Comparison of ENCODE assay signal across 12 cellular contexts in the genomic region with DNA sequence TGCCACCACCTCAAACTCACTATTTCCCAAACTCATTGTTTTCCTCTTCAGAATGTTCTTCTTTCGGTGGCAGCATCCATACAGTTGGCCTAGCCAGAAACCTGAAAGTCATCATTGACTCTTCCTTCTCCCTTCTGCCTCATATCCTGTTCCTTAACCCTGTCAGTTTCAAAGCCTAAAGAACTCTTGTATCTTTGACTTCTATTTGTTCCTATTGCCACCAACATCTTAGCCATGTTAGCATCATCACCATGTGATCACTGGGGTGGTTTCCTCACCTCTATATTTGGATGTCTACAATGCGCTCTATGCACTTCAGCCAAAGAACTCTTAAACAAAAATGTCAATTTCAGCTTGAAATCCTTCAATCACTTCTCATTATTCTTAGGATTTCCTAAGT. TPM values are rescaled to one million over a fixed set of nuclear protein-coding genes. Genes with fewer than 3 reads are reported as not detected.
DNase-seq lines count a peak whose midpoint lies in the region; ATAC-seq and TF ChIP-seq lines count a peak whose summit lies in the region.
"Had no signal": no experiment of that assay in that cellular context is flagged by ENCODE, and none has a peak within 500 bp of the region (broad histone marks: within the 10 kb centered on the region; RNA-seq: fewer than 3 reads in every experiment).

No MANE protein-coding gene starts in this region.

- no peak for TF ChIP-seq EP300 in tibial nerve (IDR thresholded peaks at IDR 0.05)

- peaks cover 53% of the 10 kb centered on the region for H3K36me3 Mint-ChIP-seq in T-helper 1 cell treated with Interleukin-12 subunit alpha and Interleukin-12 subunit beta and Interleukin-4 antibody, amounts not matched to agents 30 μg/mL and 1 μg/mL, for 36 hours (ENCODE audit: low read depth)
- H3K36me3 Mint-ChIP-seq in activated CD4-positive, alpha-beta memory T cell treated with anti-CD3 and anti-CD28 coated beads, Interleukin-2, amount 10 ng/mL, durations not matched to agents 7 days and 5 days (ENCODE audit: low read depth) = peaks cover 75% of the 10 kb centered on the region

- H3K36me3 ChIP-seq in tibial nerve (peaks cover 0 to 55% (median 0%) of the 10 kb centered on the region in 3 donors), adrenal gland (replicated peaks in 1 of 2) (no peaks in the 10 kb centered on the region)

- ATAC-seq in HG02884 (IDR thresholded peaks at IDR 0.05; ENCODE audit: unreplicated experiment) = peak; percentile 8
- ATAC-seq: GM23338 had no signal

- TF ChIP-seq POLR2A in tibial nerve (IDR thresholded peaks at IDR 0.05) (no peak), adrenal gland (IDR thresholded peaks at IDR 0.05) (no peak)

- 82 to 84% methylated on average over 2 of the region's 2 CpGs for WGBS in tibial nerve, 2 donors
- WGBS in adrenal gland, 4 donors = 84 to 98% (median 86%) methylated on average over 2 of the region's 2 CpGs

- TF ChIP-seq CTCF in tibial nerve (IDR thresholded peaks at IDR 0.05) (no peak), adrenal gland (IDR thresholded peaks at IDR 0.05) (no peak)

- no peak overlapping the region for H3K27ac ChIP-seq in tibial nerve
- no peak overlapping the region for H3K27ac ChIP-seq in adrenal gland

- no peak overlapping the region for H3K4me3 Mint-ChIP-seq in T-helper 1 cell treated with Interleukin-12 subunit alpha and Interleukin-12 subunit beta and Interleukin-4 antibody, amounts not matched to agents 30 μg/mL and 1 μg/mL, for 36 hours
- no peak overlapping the region for H3K4me3 Mint-ChIP-seq in activated CD4-positive, alpha-beta memory T cell treated with anti-CD3 and anti-CD28 coated beads, Interleukin-2, amount 10 ng/mL, durations not matched to agents 7 days and 5 days
- H3K4me3 Mint-ChIP-seq: GM23338 had no signal

- peaks cover 13% of the 10 kb centered on the region for H3K9me3 Mint-ChIP-seq in T-helper 1 cell treated with Interleukin-12 subunit alpha and Interleukin-12 subunit beta and Interleukin-4 antibody, amounts not matched to agents 30 μg/mL and 1 μg/mL, for 36 hours
- peaks cover 5% of the 10 kb centered on the region for H3K9me3 Mint-ChIP-seq in activated CD4-positive, alpha-beta memory T cell treated with anti-CD3 and anti-CD28 coated beads, Interleukin-2, amount 10 ng/mL, durations not matched to agents 7 days and 5 days

- CTCF ChIA-PET in activated CD4-positive, alpha-beta memory T cell treated with anti-CD3 and anti-CD28 coated beads, Interleukin-2, amount 10 ng/mL, durations not matched to agents 7 days and 5 days (lab: Charles Lee) = no interaction called here

- H3K9me3 ChIP-seq in tibial nerve (no peaks in the 10 kb centered on the region), adrenal gland (replicated peaks in 1 of 3) (no peaks in the 10 kb centered on the region)
- H3K9me3 ChIP-seq: heart left ventricle had no signal

- H3K27me3 ChIP-seq in tibial nerve = no peaks in the 10 kb centered on the region
- no peaks in the 10 kb centered on the region for H3K27me3 ChIP-seq in adrenal gland
- H3K27me3 ChIP-seq: heart left ventricle had no signal

- H3K27ac Mint-ChIP-seq in T-helper 1 cell treated with Interleukin-12 subunit alpha and Interleukin-12 subunit beta and Interleukin-4 antibody, amounts not matched to agents 30 μg/mL and 1 μg/mL, for 36 hours = peak overlapping the region; percentile 4
- H3K27ac Mint-ChIP-seq in activated CD4-positive, alpha-beta memory T cell treated with anti-CD3 and anti-CD28 coated beads, Interleukin-2, amount 10 ng/mL, durations not matched to agents 7 days and 5 days = peak overlapping the region; percentile 11
- H3K27ac Mint-ChIP-seq: GM23338 had no signal

- DNase-seq in T-helper 1 cell = no peak
- no peak for DNase-seq in activated CD4-positive, alpha-beta memory T cell treated with anti-CD3 and anti-CD28 coated beads, Interleukin-2, amount 10 ng/mL, durations not matched to agents 7 days and 5 days
- peak; percentile 6 for DNase-seq in renal cortical epithelial cell (ENCODE audit: low read depth)
- DNase-seq in activated effector memory CD4-positive, alpha-beta T cell treated with anti-CD3 and anti-CD28 coated beads, Interleukin-2, amount 50 U/mL, for 16 hours = no peak
- no peak for DNase-seq in tibial nerve (ENCODE audit: low spot score in 2 of 2)
- no peak for DNase-seq in adrenal gland
- DNase-seq: heart left ventricle; KBM-7; stimulated activated CD4-positive, alpha-beta T cell treated with anti-CD3 and anti-CD28 coated beads, Interleukin-15, amount 100 ng/mL, for 24 hours had no signal

- peaks cover 23% of the 10 kb centered on the region for H3K4me1 Mint-ChIP-seq in T-helper 1 cell treated with Interleukin-12 subunit alpha and Interleukin-12 subunit beta and Interleukin-4 antibody, amounts not matched to agents 30 μg/mL and 1 μg/mL, for 36 hours (ENCODE audit: low read depth)
- H3K4me1 Mint-ChIP-seq in activated CD4-positive, alpha-beta memory T cell treated with anti-CD3 and anti-CD28 coated beads, Interleukin-2, amount 10 ng/mL, durations not matched to agents 7 days and 5 days = peaks cover 36% of the 10 kb centered on the region

- H3K4me3 ChIP-seq in tibial nerve = no peak overlapping the region
- H3K4me3 ChIP-seq in adrenal gland = no peak overlapping the region
- H3K4me3 ChIP-seq: GM23338, heart left ventricle had no signal

- POLR2A ChIA-PET in activated CD4-positive, alpha-beta memory T cell treated with anti-CD3 and anti-CD28 coated beads, Interleukin-2, amount 10 ng/mL, durations not matched to agents 7 days and 5 days (lab: Charles Lee) = interaction anchor here (1.0 to 3.5 kb wide), 2 partner anchors 9 to 28 kb away, joined by 3 to 21 read pairs; a partner anchor contains a TSS

- no peaks in the 10 kb centered on the region for H3K4me1 ChIP-seq in tibial nerve
- no peaks in the 10 kb centered on the region for H3K4me1 ChIP-seq in adrenal gland (replicated peaks in 1 of 2)

- intact Hi-C loops in adrenal gland (cut with DNase I) = no loop called here

- H3K27me3 Mint-ChIP-seq in T-helper 1 cell treated with Interleukin-12 subunit alpha and Interleukin-12 subunit beta and Interleukin-4 antibody, amounts not matched to agents 30 μg/mL and 1 μg/mL, for 36 hours (ENCODE audit: low read depth) = no peaks in the 10 kb centered on the region
- no peaks in the 10 kb centered on the region for H3K27me3 Mint-ChIP-seq in activated CD4-positive, alpha-beta memory T cell treated with anti-CD3 and anti-CD28 coated beads, Interleukin-2, amount 10 ng/mL, durations not matched to agents 7 days and 5 days

RNA-seq across cellular contexts. Expression of a gene that starts 29.0 kb away (rescaled TPM):
- 10 to 100 TPM; 73.3 to 78.4 TPM for total RNA-seq in activated CD4-positive, alpha-beta memory T cell treated with anti-CD3 and anti-CD28 coated beads, Interleukin-2, amount 10 ng/mL, durations not matched to agents 7 days and 5 days
- total RNA-seq in renal cortical epithelial cell (22.5 and 44.6 TPM in 2 replicates), tibial nerve (10 to 100 TPM; 10.2 to 19.5 (median 15.7) TPM), adrenal gland (10 to 100 TPM in 6 of 8 donors, 1 to 10 TPM in 2; 6.7 to 27.6 (median 13.9) TPM)
- polyA plus RNA-seq in adrenal gland = 10 to 100 TPM in 2 of 3 donors, 1 to 10 TPM in 1; 6.2 to 24.6 (median 10.8) TPM

RNA-seq across cellular contexts. Expression of a gene that starts 45.5 kb away (rescaled TPM):
- 1 to 10 TPM; 5.4 to 5.8 TPM for total RNA-seq in activated CD4-positive, alpha-beta memory T cell treated with anti-CD3 and anti-CD28 coated beads, Interleukin-2, amount 10 ng/mL, durations not matched to agents 7 days and 5 days
- total RNA-seq in renal cortical epithelial cell = 190 and 278 TPM in 2 replicates
- 100 to 1,000 TPM in 3 of 4 donors, 10 to 100 TPM in 1; 93.3 to 214 (median 174) TPM for total RNA-seq in tibial nerve
- 100 to 1,000 TPM in 3 of 8 donors, 10 to 100 TPM in 5; 64.6 to 203 (median 92.5) TPM for total RNA-seq in adrenal gland
- 100 to 1,000 TPM in 1 of 3 donors, 10 to 100 TPM in 2; 30.3 to 133 (median 43.0) TPM for polyA plus RNA-seq in adrenal gland

Comparison
In these comparisons a context has a peak if more than half of its experiments do, and no peak if none do; other contexts are left out.
1. RNA of a gene that starts 45.5 kb away (total RNA-seq): 190 to 278 TPM in renal cortical epithelial cell, 93.3 to 214 TPM in tibial nerve and 64.6 to 203 TPM in adrenal gland; 5.4 to 5.8 TPM in activated CD4-positive, alpha-beta memory T cell treated with anti-CD3 and anti-CD28 coated beads, Interleukin-2, amount 10 ng/mL, durations not matched to agents 7 days and 5 days; every median in the first group is over 4 times any median in the second.